10 cellular contexts compared by ENCODE assay signal in the genomic region with DNA sequence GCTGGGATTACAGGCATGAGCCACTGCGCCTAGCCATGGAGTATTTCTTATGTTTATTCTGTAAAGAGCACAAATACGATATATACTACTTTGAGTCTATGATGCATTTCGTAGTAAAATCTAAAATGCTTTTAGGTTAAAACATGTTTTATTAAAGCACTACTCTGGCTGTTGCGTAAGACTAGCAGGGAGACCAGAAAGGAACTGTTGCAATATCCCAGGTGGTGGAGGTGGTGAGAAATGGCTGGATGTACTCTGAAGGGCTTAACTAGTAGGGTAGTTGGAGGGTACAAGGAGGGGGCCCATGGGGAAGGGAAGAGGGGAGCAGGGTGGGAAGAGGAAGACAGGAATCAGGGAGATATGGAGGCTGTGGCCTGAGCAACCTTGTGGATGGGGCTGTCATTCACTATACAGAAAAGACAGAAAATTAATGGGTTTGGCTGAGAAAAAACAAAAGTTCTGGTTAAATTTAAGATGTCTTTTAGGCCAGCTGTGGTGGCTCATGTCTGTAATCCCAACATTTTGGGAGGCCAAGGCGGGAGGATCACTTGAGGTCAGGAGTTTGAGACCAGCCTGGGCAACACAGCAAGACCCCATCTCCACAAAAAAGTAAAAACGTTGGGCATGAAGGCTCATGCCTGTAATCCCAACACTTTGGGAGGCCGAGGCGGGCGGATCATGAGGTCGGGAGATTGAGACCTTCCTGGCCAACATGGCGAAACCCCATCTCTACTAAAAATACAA. TPM values are rescaled to one million over a fixed set of nuclear protein-coding genes. Genes with fewer than 3 reads are reported as not detected.
DNase-seq lines count a peak whose midpoint lies in the region; ATAC-seq and TF ChIP-seq lines count a peak whose summit lies in the region.
"Had no signal": no experiment of that assay in that cellular context is flagged by ENCODE, and none has a peak within 500 bp of the region (broad histone marks: within the 10 kb centered on the region; RNA-seq: fewer than 3 reads in every experiment).

No MANE protein-coding gene starts in this region.

- H3K4me3 ChIP-seq in DND-41 (ENCODE audit: low read depth in 1 of 2, low read length in 2 of 2) (no peak overlapping the region), KMS-11 (IDR thresholded peaks at IDR 0.05; ENCODE audit: insufficient read depth, low read depth, low read length) (no peak overlapping the region), MG63 (no peak overlapping the region)

- H3K4me1 ChIP-seq in DND-41 (ENCODE audit: insufficient read depth, low read length), result peaks cover 39% of the 10 kb centered on the region
- H3K4me1 ChIP-seq in KMS-11 (ENCODE audit: low read depth, poor library complexity, severe bottlenecking), result peaks cover 74% of the 10 kb centered on the region

- ATAC-seq in DND-41 (ENCODE audit: insufficient read depth, low read depth) (no peak), memory B cell (ENCODE audit: low read depth) (no peak), HG03432 (IDR thresholded peaks at IDR 0.05; ENCODE audit: unreplicated experiment) (no peak), HG02852 (IDR thresholded peaks at IDR 0.05; ENCODE audit: unreplicated experiment) (no peak)
- ATAC-seq in activated CD8-positive, alpha-beta T cell treated with anti-CD3 and anti-CD28 coated beads, Interleukin-2, amount 10 ng/mL, durations not matched to agents 7 days and 5 days, result no peak

- DNase-seq in DND-41, result no peak
- DNase-seq in activated CD8-positive, alpha-beta T cell treated with anti-CD3 and anti-CD28 coated beads, Interleukin-2, amount 10 ng/mL, durations not matched to agents 7 days and 5 days, result no peak
- DNase-seq in memory B cell (ENCODE audit: low spot score in 2 of 2), result no peak
- DNase-seq in NCI-H82 treated with DMSO at 0.1 percent for 48 hours (lab: John Stamatoyannopoulos, UW; ENCODE audit: unreplicated experiment), result no peak
- no peak for DNase-seq in MG63
- DNase-seq: NCI-H1694, occipital lobe had no signal

- H3K4me1 Mint-ChIP-seq in activated CD8-positive, alpha-beta T cell treated with anti-CD3 and anti-CD28 coated beads, Interleukin-2, amount 10 ng/mL, durations not matched to agents 7 days and 5 days (ENCODE audit: low read depth), result peaks cover 47% of the 10 kb centered on the region
- peaks cover 33% of the 10 kb centered on the region for H3K4me1 Mint-ChIP-seq in memory B cell

- no peaks in the 10 kb centered on the region for H3K27me3 ChIP-seq in DND-41 (ENCODE audit: insufficient read depth, low read length, poor library complexity)
- H3K27me3 ChIP-seq in KMS-11 (ENCODE audit: insufficient read depth, low read depth), result no peaks in the 10 kb centered on the region
- no peaks in the 10 kb centered on the region for H3K27me3 ChIP-seq in MG63

- H3K9me3 ChIP-seq in DND-41 (ENCODE audit: insufficient read depth, low read length, severe bottlenecking), result no peaks in the 10 kb centered on the region
- H3K9me3 ChIP-seq in MG63, result no peaks in the 10 kb centered on the region

- H3K36me3 ChIP-seq in DND-41 (ENCODE audit: insufficient read depth, low read length) (peaks cover 21% of the 10 kb centered on the region), KMS-11 (ENCODE audit: insufficient read depth) (no peaks in the 10 kb centered on the region), MG63 (no peaks in the 10 kb centered on the region)

- no peak overlapping the region for H3K4me2 ChIP-seq in DND-41 (ENCODE audit: insufficient read depth, low read length)
- peak overlapping the region; percentile 84; the same call in 1 of the 2 replicates for H3K4me2 ChIP-seq in KMS-11

- H4K20me1 ChIP-seq in DND-41 (ENCODE audit: insufficient read depth, low read length) (peaks cover 41% of the 10 kb centered on the region), KMS-11 (ENCODE audit: insufficient read depth) (no peaks in the 10 kb centered on the region)

- CTCF ChIA-PET in activated CD8-positive, alpha-beta T cell treated with anti-CD3 and anti-CD28 coated beads, Interleukin-2, amount 10 ng/mL, durations not matched to agents 7 days and 5 days (lab: Charles Lee), result interaction anchor here (1.1 to 1.4 kb wide), 2 partner anchors 9 to 56 kb away, joined by 4 to 10 read pairs; partner anchors contain the start of gene DDX19A

- no peak overlapping the region for H2AFZ ChIP-seq in DND-41 (ENCODE audit: low read depth, low read length)
- no peak overlapping the region for H2AFZ ChIP-seq in KMS-11 (ENCODE audit: low read depth)

- H3K79me2 ChIP-seq in DND-41 (ENCODE audit: insufficient read depth, low read length) (peaks cover 28% of the 10 kb centered on the region), KMS-11 (ENCODE audit: insufficient read depth, low read depth) (peaks cover 52% of the 10 kb centered on the region; the same call in 1 of the 2 replicates)

- H3K36me3 Mint-ChIP-seq in activated CD8-positive, alpha-beta T cell treated with anti-CD3 and anti-CD28 coated beads, Interleukin-2, amount 10 ng/mL, durations not matched to agents 7 days and 5 days (ENCODE audit: low read depth), result peaks cover 20% of the 10 kb centered on the region
- H3K36me3 Mint-ChIP-seq in memory B cell, result peaks cover 11% of the 10 kb centered on the region

- no peak overlapping the region for H3K9ac ChIP-seq in DND-41 (ENCODE audit: low read depth, low read length)
- H3K9ac ChIP-seq in KMS-11, result no peak overlapping the region

- POLR2A ChIA-PET in activated CD8-positive, alpha-beta T cell treated with anti-CD3 and anti-CD28 coated beads, Interleukin-2, amount 10 ng/mL, durations not matched to agents 7 days and 5 days (lab: Charles Lee), result interaction anchor here (0.7 to 1.4 kb wide), 4 partner anchors 22 to 56 kb away, joined by 3 to 6 read pairs (median 4); partner anchors contain the start of gene DDX19A

- peak overlapping the region; percentile 7 for H3K27ac Mint-ChIP-seq in activated CD8-positive, alpha-beta T cell treated with anti-CD3 and anti-CD28 coated beads, Interleukin-2, amount 10 ng/mL, durations not matched to agents 7 days and 5 days
- peak overlapping the region; percentile 48 for H3K27ac Mint-ChIP-seq in memory B cell

- no peak overlapping the region for H3K4me3 Mint-ChIP-seq in activated CD8-positive, alpha-beta T cell treated with anti-CD3 and anti-CD28 coated beads, Interleukin-2, amount 10 ng/mL, durations not matched to agents 7 days and 5 days
- H3K4me3 Mint-ChIP-seq in memory B cell, result peak overlapping the region; percentile 4

- peak overlapping the region; percentile 88; the same call in 1 of the 2 replicates for H3K27ac ChIP-seq in DND-41 (ENCODE audit: low read length)
- H3K27ac ChIP-seq in KMS-11, result peak overlapping the region; percentile 86

- no peaks in the 10 kb centered on the region for H3K27me3 Mint-ChIP-seq in activated CD8-positive, alpha-beta T cell treated with anti-CD3 and anti-CD28 coated beads, Interleukin-2, amount 10 ng/mL, durations not matched to agents 7 days and 5 days (ENCODE audit: low read depth)
- H3K27me3 Mint-ChIP-seq in memory B cell, result peaks cover 14% of the 10 kb centered on the region

- TF ChIP-seq CTCF in DND-41 (IDR thresholded peaks at IDR 0.05; ENCODE audit: borderline replicate concordance, extremely low read depth, low read length, poor library complexity, severe bottlenecking) (no peak), KMS-11 (conservative IDR thresholded peaks at IDR 0.05; ENCODE audit: low read depth, low read length) (no peak)

- no peaks in the 10 kb centered on the region for H3K9me3 Mint-ChIP-seq in activated CD8-positive, alpha-beta T cell treated with anti-CD3 and anti-CD28 coated beads, Interleukin-2, amount 10 ng/mL, durations not matched to agents 7 days and 5 days (ENCODE audit: insufficient read depth)
- H3K9me3 Mint-ChIP-seq in memory B cell, result no peaks in the 10 kb centered on the region

RNA-seq across cellular contexts. Expression of gene ST3GAL2, which starts 35.8 kb away (rescaled TPM):
- 10 to 100 TPM; 34.1 to 39.0 TPM for total RNA-seq in activated CD8-positive, alpha-beta T cell treated with anti-CD3 and anti-CD28 coated beads, Interleukin-2, amount 10 ng/mL, durations not matched to agents 7 days and 5 days
- 8.9 and 9.2 TPM in 2 replicates for total RNA-seq in MG63 (2014; rRNA removed; shearing (Covaris generic); ENCODE audit: low replicate concordance)

RNA-seq across cellular contexts. Expression of gene FCSK, which starts 51.3 kb away (rescaled TPM):
- 10 to 100 TPM; 17.3 to 18.8 TPM for total RNA-seq in activated CD8-positive, alpha-beta T cell treated with anti-CD3 and anti-CD28 coated beads, Interleukin-2, amount 10 ng/mL, durations not matched to agents 7 days and 5 days
- total RNA-seq in MG63 (2014; rRNA removed; shearing (Covaris generic); ENCODE audit: low replicate concordance), result 1.0 and 6.3 TPM in 2 replicates

RNA-seq across cellular contexts. Expression of gene DDX19A, which starts 56.4 kb away (rescaled TPM):
- total RNA-seq in activated CD8-positive, alpha-beta T cell treated with anti-CD3 and anti-CD28 coated beads, Interleukin-2, amount 10 ng/mL, durations not matched to agents 7 days and 5 days, result 10 to 100 TPM; 38.1 to 38.7 TPM
- total RNA-seq in MG63 (2014; rRNA removed; shearing (Covaris generic); ENCODE audit: low replicate concordance), result 31.1 and 62.2 TPM in 2 replicates
